In the genomic region with DNA sequence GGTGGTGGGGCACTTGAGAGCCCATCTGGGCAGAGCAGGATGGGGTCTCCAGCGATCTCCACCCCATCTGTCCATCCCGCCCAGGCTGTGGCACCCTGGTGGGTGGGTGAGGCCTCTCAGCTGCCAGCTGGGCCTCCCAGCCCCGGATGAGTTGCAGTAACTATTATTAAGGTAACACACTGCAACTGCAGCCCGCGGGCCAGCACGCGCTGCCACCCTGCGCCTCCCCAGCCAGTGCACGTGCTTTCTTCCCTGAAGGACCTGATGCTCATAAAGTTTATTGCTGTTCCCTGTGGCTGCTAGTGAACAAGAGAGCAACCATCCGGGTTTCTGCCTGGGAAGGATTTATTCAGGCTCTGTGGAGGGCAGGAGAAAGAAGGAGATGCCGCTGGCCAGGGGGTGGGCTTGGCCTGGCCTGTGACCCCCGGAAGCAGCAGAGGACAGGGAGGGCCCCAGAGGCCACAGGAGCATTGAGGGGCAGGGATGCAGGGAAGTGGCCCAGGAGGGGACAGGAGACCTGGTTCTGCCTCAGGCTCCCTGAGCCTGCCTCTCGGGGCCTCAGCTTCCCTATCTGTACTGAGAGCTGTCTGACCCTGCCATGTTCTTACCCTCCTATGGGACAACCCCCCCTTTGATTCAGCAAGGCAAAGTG, we compare ENCODE assay signal across 13 cellular contexts. TPM values are rescaled to one million over a fixed set of nuclear protein-coding genes. Genes with fewer than 3 reads are reported as not detected.
DNase-seq lines count a peak whose midpoint lies in the region; ATAC-seq and TF ChIP-seq lines count a peak whose summit lies in the region.
"Had no signal": no experiment of that assay in that cellular context is flagged by ENCODE, and none has a peak within 500 bp of the region (broad histone marks: within the 10 kb centered on the region; RNA-seq: fewer than 3 reads in every experiment).

No MANE protein-coding gene starts in this region.

- H2AK5ac ChIP-seq in IMR-90 (ENCODE audit: low read depth, low read length), result peak overlapping the region; percentile 57; the same call in 1 of the 2 replicates

- peak overlapping the region; percentile 96 for H2BK120ac ChIP-seq in IMR-90 (ENCODE audit: low read depth, low read length)

- no peak overlapping the region for H3K4me3 Mint-ChIP-seq in T-helper 17 cell
- H3K4me3 Mint-ChIP-seq: activated naive CD4-positive, alpha-beta T cell treated with anti-CD3 and anti-CD28 coated beads, Interleukin-2, amount 50 U/mL, for 24 hours; T-cell had no signal

- peak overlapping the region; percentile 10; the same call in 1 of the 2 replicates for H3K27ac ChIP-seq in IMR-90 (ENCODE audit: insufficient read depth, low read length)
- H3K27ac ChIP-seq in SJSA1, result peak overlapping the region; percentile 53
- H3K27ac ChIP-seq in spleen, result peak overlapping the region in 6 of 8 donors; percentile 15 to 78 (median 71)

- ATAC-seq in IMR-90 (ENCODE audit: low read depth), result no peak
- no peak for ATAC-seq in T-helper 17 cell

- H3K36me3 Mint-ChIP-seq in T-helper 17 cell (ENCODE audit: low read depth), result no peaks in the 10 kb centered on the region
- H3K36me3 Mint-ChIP-seq: activated naive CD4-positive, alpha-beta T cell treated with anti-CD3 and anti-CD28 coated beads, Interleukin-2, amount 50 U/mL, for 24 hours; T-cell had no signal

- H3K4me1 ChIP-seq in IMR-90 (ENCODE audit: control insufficient read depth, insufficient read depth, low read length) (peaks cover 22% of the 10 kb centered on the region), SJSA1 (replicated peaks) (peaks cover 35% of the 10 kb centered on the region), spleen (peaks cover 0 to 40% (median 22%) of the 10 kb centered on the region in 6 donors)

- 0 out of 2 replicates have a peak overlapping the region, but pooled peaks have one; percentile 94 for H3K14ac ChIP-seq in IMR-90 (replicated peaks; ENCODE audit: low read depth, low read length)

- H3K27me3 ChIP-seq in IMR-90 (ENCODE audit: control insufficient read depth, insufficient read depth, low read length) (peaks cover 6% of the 10 kb centered on the region; the same call in 1 of the 2 replicates), SJSA1 (replicated peaks) (no peaks in the 10 kb centered on the region), spleen (replicated peaks in 1 of 7) (peaks cover 0 to 23% (median 0%) of the 10 kb centered on the region in 7 donors)

- no peak overlapping the region for H3K23ac ChIP-seq in IMR-90 (ENCODE audit: low read depth, low read length)

- peak overlapping the region; percentile 16 for H2AK9ac ChIP-seq in IMR-90 (replicated peaks; ENCODE audit: low read depth, low read length, poor library complexity)

- POLR2A ChIA-PET in IMR-90 (lab: Charles Lee; ENCODE audit: unreplicated experiment), result no interaction called here

- intact Hi-C loops in IMR-90 (cut with micrococcal nuclease), result loop anchor here (1.0 to 2.0 kb wide), 4 partner anchors 17 to 409 kb away; no protein-coding TSS in a partner anchor
- intact Hi-C loops in spleen (cut with DNase I; ENCODE audit: low total_unique reads), result no loop called here

- in situ Hi-C loops in IMR-90 (cut with MboI; ENCODE audit: low sequenced_read_pairs), result no loop called here

- no peak overlapping the region for H3K27ac Mint-ChIP-seq in T-helper 17 cell
- H3K27ac Mint-ChIP-seq: activated naive CD4-positive, alpha-beta T cell treated with anti-CD3 and anti-CD28 coated beads, Interleukin-2, amount 50 U/mL, for 24 hours; T-cell had no signal

- H3K4me3 ChIP-seq in IMR-90 (ENCODE audit: insufficient read depth, low read depth, low read length), result no peak overlapping the region
- no peak overlapping the region for H3K4me3 ChIP-seq in SJSA1
- H3K4me3 ChIP-seq in spleen, result peak overlapping the region in 3 of 8 donors; percentile 28 to 58 (median 34)

- peak overlapping the region; percentile 20; the same call in 1 of the 2 replicates for H2BK20ac ChIP-seq in IMR-90 (ENCODE audit: low read depth, low read length)

- dilution Hi-C loops in IMR-90 (cut with HindIII; ENCODE audit: low sequenced_read_pairs, unreplicated experiment), result no loop called here

- H3K4me1 Mint-ChIP-seq in T-helper 17 cell, result peaks cover 6% of the 10 kb centered on the region

- H4K20me1 ChIP-seq in IMR-90 (ENCODE audit: insufficient read depth, low read length), result no peaks in the 10 kb centered on the region; the same call in 1 of the 2 replicates

- no peaks in the 10 kb centered on the region; a peak in 1 of 4 replicates for H3K79me1 ChIP-seq in IMR-90 (ENCODE audit: low read depth in 1 of 2, low read length in 2 of 2)

- peak overlapping the region; percentile 30; the same call in 1 of the 2 replicates for H3K18ac ChIP-seq in IMR-90 (ENCODE audit: low read depth, low read length)

- H3K4ac ChIP-seq in IMR-90 (ENCODE audit: low read depth, low read length), result peak overlapping the region; percentile 78

- H2BK15ac ChIP-seq in IMR-90 (ENCODE audit: low read depth, low read length), result 0 out of 3 replicates have a peak overlapping the region, but pooled peaks have one; percentile 25

- TF ChIP-seq RAD21 in IMR-90 (IDR thresholded peaks at IDR 0.05; ENCODE audit: low read length), result no peak

- no peak for TF ChIP-seq POLR2A in IMR-90 (IDR thresholded peaks at IDR 0.05; ENCODE audit: low read depth, low read length)
- no peak for TF ChIP-seq POLR2A in spleen (IDR thresholded peaks at IDR 0.05)

- peak overlapping the region; percentile 50 for H4K91ac ChIP-seq in IMR-90 (ENCODE audit: insufficient read depth, low read depth, low read length)

- BruUV-seq in IMR-90 (replicated peaks; lab: Mats Ljungman, UMichigan), result no TSS peak

- H3K9ac ChIP-seq in IMR-90 (ENCODE audit: low read depth, low read length), result peak overlapping the region; percentile 39; the same call in 1 of the 2 replicates

- DNase-seq in IMR-90 (no peak), SJSA1 (ENCODE audit: low read depth in 1 of 2, low spot score in 2 of 2) (peak in 1 of 2 experiments; percentile 7), islet precursor cell (peak; percentile 61), spleen (no peak), globus pallidus (ENCODE audit: low spot score) (no peak), T-helper 17 cell (no peak), NOMO-1 (lab: John Stamatoyannopoulos, UW; ENCODE audit: unreplicated experiment in 2 of 2) (no peak), NK-92 (lab: John Stamatoyannopoulos, UW; ENCODE audit: unreplicated experiment) (no peak)

- CTCF ChIA-PET in IMR-90 (lab: Yijun Ruan, JAX), result interaction anchor here (0.9 to 5.0 kb wide), 6 partner anchors 16 to 410 kb away, joined by 3 to 29 read pairs (median 7); no protein-coding TSS in a partner anchor

- H3K36me3 ChIP-seq in IMR-90 (ENCODE audit: control insufficient read depth, insufficient read depth, low read length) (no peaks in the 10 kb centered on the region), SJSA1 (no peaks in the 10 kb centered on the region; the same call in 1 of the 2 replicates), spleen (no peaks in the 10 kb centered on the region)

- no peaks in the 10 kb centered on the region for H3K9me3 ChIP-seq in IMR-90 (ENCODE audit: control insufficient read depth, insufficient read depth, low read length)
- H3K9me3 ChIP-seq in SJSA1 (replicated peaks), result no peaks in the 10 kb centered on the region
- no peaks in the 10 kb centered on the region for H3K9me3 ChIP-seq in spleen
- no peaks in the 10 kb centered on the region for H3K9me3 ChIP-seq in T-helper 17 cell (ENCODE audit: control insufficient read depth, low read length, poor library complexity, severe bottlenecking)

- H4K5ac ChIP-seq in IMR-90 (ENCODE audit: low read depth, low read length), result peak overlapping the region; percentile 42

- peak overlapping the region; percentile 1 to 96; a peak in 2 of 4 replicates for H4K8ac ChIP-seq in IMR-90 (ENCODE audit: low read depth in 2 of 2, low read length in 2 of 2)

- no peak for TF ChIP-seq CTCF in IMR-90 (conservative IDR thresholded peaks at IDR 0.05; ENCODE audit: low read depth, low read length)
- TF ChIP-seq CTCF in spleen (IDR thresholded peaks at IDR 0.05 in 8 of 11, conservative IDR thresholded peaks at IDR 0.05 in 3 of 11), result no peak

- WGBS in IMR-90 (ENCODE audit: extremely low coverage in 2 of 2, insufficient read length in 1 of 2), 2 experiments, result 100% methylated on average over 1 of the region's 13 CpGs; no CpG with 5 or more reads in 1 of the 2 experiments
- 68 to 74% (median 72%) methylated on average over 9 to 13 of the region's 13 CpGs for WGBS in spleen, 5 donors

- peaks cover 37% of the 10 kb centered on the region for H3K27me3 Mint-ChIP-seq in T-helper 17 cell
- H3K27me3 Mint-ChIP-seq: activated naive CD4-positive, alpha-beta T cell treated with anti-CD3 and anti-CD28 coated beads, Interleukin-2, amount 50 U/mL, for 24 hours had no signal

- no peak overlapping the region for H3K56ac ChIP-seq in IMR-90 (ENCODE audit: extremely low read depth, insufficient read depth, low read length)

- H2BK5ac ChIP-seq in IMR-90 (ENCODE audit: low read depth, low read length, poor library complexity, severe bottlenecking), result peak overlapping the region; percentile 18

- H3K4me2 ChIP-seq in IMR-90 (ENCODE audit: low read depth, low read length), result no peak overlapping the region

- peaks cover 10% of the 10 kb centered on the region for H3K9me1 ChIP-seq in IMR-90 (ENCODE audit: insufficient read depth, low read length)

- peak overlapping the region; percentile 64 for H2AFZ ChIP-seq in IMR-90 (replicated peaks; ENCODE audit: low read length, poor library complexity)

RNA-seq across cellular contexts. Expression of a gene that starts 1.7 kb away (rescaled TPM):
- total RNA-seq in IMR-90 (2012; rRNA removed), result 0.18 and 0.28 TPM in 2 replicates
- polyA plus RNA-seq in IMR-90 (2012; rRNA removed), result 0.51 and 0.52 TPM in 2 replicates
- 0.22 and 0.62 TPM in 2 replicates for polyA plus RNA-seq in IMR-90 (2012; cell fraction: cytosol; rRNA removed)
- polyA plus RNA-seq in IMR-90 (2012; cell fraction: nucleus; rRNA removed; ENCODE audit: low replicate concordance), result 0.39 and 0.49 TPM in 2 replicates
- 5.2 and 5.3 TPM in 2 replicates for total RNA-seq in SJSA1 (2014; rRNA removed; shearing (Covaris generic))
- total RNA-seq in spleen, result 1 to 10 TPM in 6 of 7 donors, under 1 TPM in 1; 0.70 to 5.8 (median 2.7) TPM
- polyA plus RNA-seq in spleen, result under 1 TPM; 0.30 to 0.64 (median 0.36) TPM
- total RNA-seq in T-helper 17 cell, result not detected
- total RNA-seq: frontal cortex, T-cell had no signal

RNA-seq across cellular contexts. Expression of a gene that starts 33.5 kb away (rescaled TPM):
- total RNA-seq in IMR-90 (2012; rRNA removed), result 13.8 and 23.1 TPM in 2 replicates
- 34.5 and 44.5 TPM in 2 replicates for polyA plus RNA-seq in IMR-90 (2012; rRNA removed)
- polyA plus RNA-seq in IMR-90 (2012; cell fraction: cytosol; rRNA removed), result 28.0 and 38.5 TPM in 2 replicates
- 18.4 and 25.0 TPM in 2 replicates for polyA plus RNA-seq in IMR-90 (2012; cell fraction: nucleus; rRNA removed; ENCODE audit: low replicate concordance)
- 79.4 and 99.2 TPM in 2 replicates for total RNA-seq in SJSA1 (2014; rRNA removed; shearing (Covaris generic))
- total RNA-seq in spleen, result 10 to 100 TPM in 6 of 7 donors, 1 to 10 TPM in 1; 8.7 to 34.8 (median 22.4) TPM
- polyA plus RNA-seq in spleen, result 10 to 100 TPM; 58.7 to 77.0 (median 66.4) TPM
- 10 to 100 TPM; 17.3 to 19.8 TPM for total RNA-seq in T-helper 17 cell

RNA-seq across cellular contexts. Expression of a gene that starts 43.9 kb away (rescaled TPM):
- 24.4 and 26.5 TPM in 2 replicates for total RNA-seq in IMR-90 (2012; rRNA removed)
- 37.8 and 43.6 TPM in 2 replicates for polyA plus RNA-seq in IMR-90 (2012; rRNA removed)
- 30.9 and 55.6 TPM in 2 replicates for polyA plus RNA-seq in IMR-90 (2012; cell fraction: cytosol; rRNA removed)
- polyA plus RNA-seq in IMR-90 (2012; cell fraction: nucleus; rRNA removed; ENCODE audit: low replicate concordance), result 98.1 and 109 TPM in 2 replicates
- total RNA-seq in SJSA1 (2014; rRNA removed; shearing (Covaris generic)), result 78.7 and 92.9 TPM in 2 replicates
- total RNA-seq in spleen, result 10 to 100 TPM; 59.3 to 97.6 (median 71.6) TPM
- 10 to 100 TPM; 38.6 to 60.8 (median 50.6) TPM for polyA plus RNA-seq in spleen
- total RNA-seq in T-helper 17 cell, result 100 to 1,000 TPM; 101 to 120 TPM

RNA-seq across cellular contexts. Expression of a gene that starts 58.8 kb away (rescaled TPM):
- total RNA-seq in IMR-90 (2012; rRNA removed), result not detected in 2 replicates
- not detected in 2 replicates for polyA plus RNA-seq in IMR-90 (2012; rRNA removed)
- polyA plus RNA-seq in IMR-90 (2012; cell fraction: cytosol; rRNA removed), result not detected in 2 replicates
- polyA plus RNA-seq in IMR-90 (2012; cell fraction: nucleus; rRNA removed; ENCODE audit: low replicate concordance), result not detected in 2 replicates
- not detected in 2 replicates for total RNA-seq in SJSA1 (2014; rRNA removed; shearing (Covaris generic))
- not detected for total RNA-seq in spleen
- polyA plus RNA-seq in spleen, result not detected
- not detected for total RNA-seq in T-helper 17 cell
- total RNA-seq: frontal cortex, H4, subcutaneous adipose tissue, T-cell had no signal

Comparison
In these comparisons a context has a peak if more than half of its experiments do, and no peak if none do; other contexts are left out.
1. H3K27ac ChIP-seq: peak in every context shown above with its lines; median percentile 71 in spleen; 53 in SJSA1; 10 in IMR-90.